Comparison of ENCODE assay signal across 1 cellular context in the genomic region with DNA sequence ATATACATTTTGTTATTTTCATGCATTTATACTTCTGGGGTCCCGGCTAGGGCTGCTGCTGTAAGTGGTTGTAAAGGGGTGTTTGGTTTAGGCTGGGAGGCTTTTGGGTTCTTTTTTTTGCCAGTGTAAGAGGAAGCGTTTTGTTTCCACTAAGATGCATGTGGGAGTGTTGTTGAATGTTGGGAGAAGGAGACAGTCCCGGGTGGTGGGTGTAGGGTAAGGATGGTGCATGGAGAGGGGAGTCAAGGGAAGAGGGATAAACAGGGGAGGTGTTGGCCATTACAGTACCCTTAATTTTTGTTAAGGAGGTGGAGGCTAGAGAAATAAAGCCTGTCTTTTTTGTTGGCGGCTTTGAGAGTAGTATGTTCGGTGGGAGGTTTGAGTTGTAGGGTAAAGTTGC.
TF ChIP-seq lines count a peak whose summit lies in the region.

No MANE protein-coding gene starts in this region.

TF ChIP-seq in H1, 55 proteins besides CTCF, POLR2A, EP300 and RAD21:
- TF ChIP-seq, protein P1, sequence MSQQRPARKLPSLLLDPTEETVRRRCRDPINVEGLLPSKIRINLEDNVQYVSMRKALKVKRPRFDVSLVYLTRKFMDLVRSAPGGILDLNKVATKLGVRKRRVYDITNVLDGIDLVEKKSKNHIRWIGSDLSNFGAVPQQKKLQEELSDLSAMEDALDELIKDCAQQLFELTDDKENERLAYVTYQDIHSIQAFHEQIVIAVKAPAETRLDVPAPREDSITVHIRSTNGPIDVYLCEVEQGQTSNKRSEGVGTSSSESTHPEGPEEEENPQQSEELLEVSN (IDR thresholded peaks at IDR 0.05) = no peak
- no peak for TF ChIP-seq SIN3A (conservative IDR thresholded peaks at IDR 0.05 in 1 of 2, IDR thresholded peaks at IDR 0.05 in 1 of 2; ENCODE audit: low read depth in 1 of 2, low read length in 2 of 2)
- no peak for TF ChIP-seq MAFK (IDR thresholded peaks at IDR 0.05; ENCODE audit: low read depth, low read length)
- TF ChIP-seq JUND (IDR thresholded peaks at IDR 0.05; ENCODE audit: low read length) = no peak
- TF ChIP-seq ASH2L (IDR thresholded peaks at IDR 0.05; ENCODE audit: low read length) = no peak
- no peak for TF ChIP-seq RBBP5 (IDR thresholded peaks at IDR 0.05; ENCODE audit: borderline replicate concordance, low read depth, low read length)
- no peak for TF ChIP-seq PHF8 (conservative IDR thresholded peaks at IDR 0.05; ENCODE audit: low read depth, low read length)
- no peak for TF ChIP-seq NANOG (IDR thresholded peaks at IDR 0.05; ENCODE audit: insufficient read depth, low read depth, low read length, poor library complexity, severe bottlenecking)
- TF ChIP-seq CBX8 (IDR thresholded peaks at IDR 0.05; ENCODE audit: borderline replicate concordance, low read depth, low read length) = no peak
- no peak for TF ChIP-seq KDM1A (IDR thresholded peaks at IDR 0.05; ENCODE audit: borderline replicate concordance, low read length)
- no peak for TF ChIP-seq SP2 (IDR thresholded peaks at IDR 0.05; ENCODE audit: low read length)
- TF ChIP-seq HDAC6 (IDR thresholded peaks at IDR 0.05; ENCODE audit: low read depth, low read length) = no peak
- TF ChIP-seq, protein P2, sequence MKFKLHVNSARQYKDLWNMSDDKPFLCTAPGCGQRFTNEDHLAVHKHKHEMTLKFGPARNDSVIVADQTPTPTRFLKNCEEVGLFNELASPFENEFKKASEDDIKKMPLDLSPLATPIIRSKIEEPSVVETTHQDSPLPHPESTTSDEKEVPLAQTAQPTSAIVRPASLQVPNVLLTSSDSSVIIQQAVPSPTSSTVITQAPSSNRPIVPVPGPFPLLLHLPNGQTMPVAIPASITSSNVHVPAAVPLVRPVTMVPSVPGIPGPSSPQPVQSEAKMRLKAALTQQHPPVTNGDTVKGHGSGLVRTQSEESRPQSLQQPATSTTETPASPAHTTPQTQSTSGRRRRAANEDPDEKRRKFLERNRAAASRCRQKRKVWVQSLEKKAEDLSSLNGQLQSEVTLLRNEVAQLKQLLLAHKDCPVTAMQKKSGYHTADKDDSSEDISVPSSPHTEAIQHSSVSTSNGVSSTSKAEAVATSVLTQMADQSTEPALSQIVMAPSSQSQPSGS (IDR thresholded peaks at IDR 0.05; ENCODE audit: low read length) = no peak
- TF ChIP-seq CHD1 (IDR thresholded peaks at IDR 0.05; ENCODE audit: low read depth, low read length) = no peak
- TF ChIP-seq SUZ12 (IDR thresholded peaks at IDR 0.05; ENCODE audit: low read length) = no peak
- TF ChIP-seq JUN (IDR thresholded peaks at IDR 0.05; ENCODE audit: low read depth, low read length) = no peak
